In the genomic region with DNA sequence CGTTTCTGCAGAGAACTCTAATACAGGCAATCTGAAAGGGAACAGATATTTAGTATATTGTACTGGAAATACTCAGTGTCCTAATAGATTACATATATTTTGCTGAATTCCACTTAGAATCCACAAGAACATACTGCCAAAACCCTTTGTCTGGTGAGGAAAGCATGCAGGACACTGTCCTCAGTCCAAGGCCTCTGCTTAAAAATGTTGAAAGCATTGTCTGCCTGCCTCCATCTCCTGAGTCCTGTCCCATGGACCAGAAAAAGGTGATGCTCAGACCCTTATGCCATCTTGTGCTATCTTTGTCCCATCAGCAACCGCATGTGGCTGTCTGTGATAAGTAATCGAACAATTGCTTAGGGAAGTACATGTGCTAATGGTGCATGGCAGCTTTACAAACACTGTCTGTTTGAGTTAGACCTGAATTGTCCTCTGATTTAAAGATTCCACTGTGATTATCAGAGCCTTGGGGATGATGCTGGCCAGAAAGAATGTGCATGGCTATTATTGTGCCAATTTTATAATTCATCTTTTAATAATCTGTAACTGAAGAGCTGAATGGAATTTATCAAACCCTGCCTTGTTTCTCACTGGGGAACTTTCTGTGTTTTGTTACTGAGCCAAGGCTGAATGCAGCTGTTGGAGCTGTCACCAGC, we compare ENCODE assay signal across 14 cellular contexts.
DNase-seq lines count a peak whose midpoint lies in the region; ATAC-seq, FAIRE-seq and TF ChIP-seq lines count a peak whose summit lies in the region.
"Had no signal": no experiment of that assay in that cellular context is flagged by ENCODE, and none has a peak within 500 bp of the region (broad histone marks: within the 10 kb centered on the region; RNA-seq: fewer than 3 reads in every experiment).

No MANE protein-coding gene starts in this region.

- no peaks in the 10 kb centered on the region for H3K36me3 ChIP-seq in body of pancreas (replicated peaks in 1 of 2; ENCODE audit: insufficient read depth in 1 of 2, low read depth in 2 of 2)
- H3K36me3 ChIP-seq: BE2C had no signal

- H3K27me3 ChIP-seq in body of pancreas, result no peaks in the 10 kb centered on the region
- H3K27me3 ChIP-seq: BE2C had no signal

- no peak overlapping the region for H3K4me3 ChIP-seq in A549
- H3K4me3 ChIP-seq in body of pancreas, result no peak overlapping the region

- no peak for TF ChIP-seq RAD21 in A549 (conservative IDR thresholded peaks at IDR 0.05 in 1 of 2, IDR thresholded peaks at IDR 0.05 in 1 of 2)

- H3K4me2 ChIP-seq in A549, result peak overlapping the region; percentile 13; the same call in 2 of the 3 replicates

- TF ChIP-seq EP300 in A549 (IDR thresholded peaks at IDR 0.05), result no peak

- H3K9me3 ChIP-seq in A549, result no peaks in the 10 kb centered on the region
- no peaks in the 10 kb centered on the region for H3K9me3 ChIP-seq in body of pancreas
- H3K9me3 ChIP-seq: BE2C had no signal

- TF ChIP-seq POLR2A in A549 (IDR thresholded peaks at IDR 0.05; ENCODE audit: low read length) (no peak), body of pancreas (IDR thresholded peaks at IDR 0.05) (no peak)

- ATAC-seq in A549 (peak in 1 of 2 experiments; percentile 46; a peak in 2 of 6 replicates), body of pancreas (peak; percentile 47), GM18520 (IDR thresholded peaks at IDR 0.05; ENCODE audit: unreplicated experiment) (no peak)
- ATAC-seq: activated T-helper 17 cell treated with anti-CD3 and anti-CD28 coated beads, Interleukin-2, amount 50 U/mL, for 72 hours; HCT116 had no signal

- WGBS in A549 (ENCODE audit: missing lambda C conversion rate), result 23% methylated on average over 3 of the region's 3 CpGs
- 30 to 36% methylated on average over 3 of the region's 3 CpGs for WGBS in body of pancreas, 2 donors

- DNase-seq in A549 (ENCODE audit: low read depth in 1 of 2, low spot score in 1 of 2) (no peak), HCEC 1CT (peak; percentile 58), body of pancreas (no peak), kidney glomerular epithelial cell (lab: John Stamatoyannopoulos, UW) (peak; percentile 48), GM19239 (ENCODE audit: insufficient read length, low spot score) (no peak), middle frontal gyrus (ENCODE audit: extremely low spot score, low spot score) (no peak)
- no peak for DNase-seq in activated CD4-positive, alpha-beta T cell treated with anti-CD3 and anti-CD28 coated beads for 4 hours
- DNase-seq: activated CD4-positive, alpha-beta T cell treated with anti-CD3 and anti-CD28 coated beads, Interleukin-2, amount 50 U/mL, for 48 hours; BE2C; posterior cingulate gyrus had no signal

- TF ChIP-seq CTCF in A549 (IDR thresholded peaks at IDR 0.05) (no peak), body of pancreas (IDR thresholded peaks at IDR 0.05) (no peak)

- H3K4me1 ChIP-seq in A549 (no peaks in the 10 kb centered on the region; the same call in 2 of the 3 replicates), body of pancreas (peaks cover 6% of the 10 kb centered on the region)
- H3K4me1 ChIP-seq: BE2C had no signal

- POLR2A ChIA-PET in A549 (lab: Yijun Ruan, JAX), result no interaction called here

- intact Hi-C loops in body of pancreas (cut with DNase I), result no loop called here

- CTCF ChIA-PET in A549 (lab: Yijun Ruan, JAX), result interaction anchor here (0.8 to 0.9 kb wide), 2 partner anchors 11 to 12 kb away, joined by 3 to 4 read pairs; no protein-coding TSS in a partner anchor

- H3K27ac ChIP-seq in A549, result no peak overlapping the region
- no peak overlapping the region for H3K27ac ChIP-seq in body of pancreas
- H3K27ac ChIP-seq: RWPE1 had no signal

- FAIRE-seq in A549 (lab: Jason Lieb, UNC) (no peak), GM19239 (lab: Jason Lieb, UNC) (no peak)

TF ChIP-seq in A549, 52 proteins besides CTCF, POLR2A, EP300 and RAD21:
- no peak for TF ChIP-seq CBX2 (IDR thresholded peaks at IDR 0.05; ENCODE audit: borderline replicate concordance, low read depth)
- peak; percentile 38; the same call in 1 of the 2 replicates for TF ChIP-seq GATA3 (IDR thresholded peaks at IDR 0.05; ENCODE audit: borderline replicate concordance)

Comparison
In these comparisons a context has a peak if more than half of its experiments do, and no peak if none do; other contexts are left out.
1. DNase-seq: peak in HCEC 1CT (single experiment) and kidney glomerular epithelial cell (single experiment); none in A549 (0 of 2), body of pancreas (0 of 4), GM19239 (single experiment), middle frontal gyrus (single experiment) and activated CD4-positive, alpha-beta T cell treated with anti-CD3 and anti-CD28 coated beads for 4 hours (0 of 2).